ENCODE assay signal across 14 cellular contexts in the genomic region with DNA sequence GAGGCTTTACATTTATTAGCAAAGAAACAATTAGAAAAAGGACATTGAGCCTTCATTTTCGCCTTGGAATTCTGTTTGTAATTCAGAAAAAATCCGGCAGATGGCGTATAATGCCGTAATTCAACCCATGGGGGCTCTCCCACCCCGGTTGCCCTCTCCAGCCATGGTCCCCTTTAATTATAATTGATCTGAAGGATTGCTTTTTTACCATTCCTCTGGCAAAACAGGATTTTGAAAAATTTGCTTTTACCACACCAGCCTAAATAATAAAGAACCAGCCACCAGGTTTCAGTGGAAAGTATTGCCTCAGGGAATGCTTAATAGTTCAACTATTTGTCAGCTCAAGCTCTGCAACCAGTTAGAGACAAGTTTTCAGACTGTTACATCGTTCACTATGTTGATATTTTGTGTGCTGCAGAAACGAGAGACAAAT. TPM values are rescaled to one million over a fixed set of nuclear protein-coding genes. Genes with fewer than 3 reads are reported as not detected.
DNase-seq lines count a peak whose midpoint lies in the region; ATAC-seq and TF ChIP-seq lines count a peak whose summit lies in the region.
"Not testable (repeated sequence)": the region's sequence is repeated elsewhere in the genome, so short reads cannot be mapped to it uniquely, and the experiment has no call there.
"Had no signal": no experiment of that assay in that cellular context is flagged by ENCODE, and none has a peak within 500 bp of the region (broad histone marks: within the 10 kb centered on the region; RNA-seq: fewer than 3 reads in every experiment).

No MANE protein-coding gene starts in this region.

- not testable (repeated sequence) for H3K9me3 ChIP-seq in BLaER1; WERI-Rb-1 (ENCODE audit: severe bottlenecking); cardiac muscle cell (ENCODE audit: low read depth); thoracic aorta

- in situ Hi-C loops in GM13977 (cut with MboI; ENCODE audit: low pct_unique_long_range_greater_than_20kb, low sequenced_read_pairs, unreplicated experiment) = not testable (repeated sequence)

- not testable (repeated sequence) for H3K4me3 Mint-ChIP-seq in naive B cell

- not testable (repeated sequence) for H3K36me3 Mint-ChIP-seq in naive B cell

- peaks cover 5 to 10% (median 9%) of the 10 kb centered on the region in 3 donors for H3K4me1 Mint-ChIP-seq in naive B cell

- H3K27ac ChIP-seq in BLaER1, WERI-Rb-1, cardiac muscle cell, thoracic aorta: not testable (repeated sequence)

- DNase-seq in GM13977 (ENCODE audit: low spot score); WERI-Rb-1; thoracic aorta (ENCODE audit: low spot score): not testable (repeated sequence)
- DNase-seq in NCI-H345 (lab: John Stamatoyannopoulos, UW) = peak; percentile 21
- DNase-seq in cerebellar cortex (ENCODE audit: low spot score) = peak; percentile 44
- peak in 1 of 2 donors; percentile 20 for DNase-seq in cardiac muscle cell (ENCODE audit: low read depth in 1 of 2, low spot score in 1 of 2)
- peak; percentile 31 for DNase-seq in naive B cell

- not testable (repeated sequence) for H3K9ac ChIP-seq in BLaER1

- H3K27ac Mint-ChIP-seq in naive B cell = not testable (repeated sequence)

- not testable (repeated sequence) for H3K27me3 Mint-ChIP-seq in naive B cell

- peak overlapping the region; percentile 15; the same call in 1 of the 2 replicates for H3K4me2 ChIP-seq in BLaER1

- not testable (repeated sequence) for ATAC-seq in naive B cell (ENCODE audit: low read depth in 2 of 2); thoracic aorta (ENCODE audit: insufficient number of reproducible peaks, low FRiP score, low read depth)

- H3K9me3 Mint-ChIP-seq in naive B cell = not testable (repeated sequence)

- not testable (repeated sequence) for H4K20me1 ChIP-seq in BLaER1

- not testable (repeated sequence) for H3K27me3 ChIP-seq in BLaER1; WERI-Rb-1 (ENCODE audit: insufficient read depth, low read depth, severe bottlenecking); cardiac muscle cell; thoracic aorta (replicated peaks; ENCODE audit: insufficient read depth)

- H3K36me3 ChIP-seq in BLaER1, WERI-Rb-1, cardiac muscle cell, thoracic aorta: not testable (repeated sequence)

- H3K4me3 ChIP-seq in BLaER1; WERI-Rb-1 (ENCODE audit: low read depth, low read length); cardiac muscle cell; thoracic aorta: not testable (repeated sequence)

- peak; percentile 51 for TF ChIP-seq CTCF in GM13977 (IDR thresholded peaks at IDR 0.05; ENCODE audit: extremely low read depth, insufficient read depth, missing control alignments)
- peak; percentile 27; the same call in 1 of the 2 replicates for TF ChIP-seq CTCF in WERI-Rb-1 (IDR thresholded peaks at IDR 0.05; ENCODE audit: low read depth, low read length)
- TF ChIP-seq CTCF in cardiac muscle cell (IDR thresholded peaks at IDR 0.05; ENCODE audit: low read depth, low read length) = peak; percentile 52
- TF ChIP-seq CTCF in thoracic aorta (IDR thresholded peaks at IDR 0.05) = peak; percentile 73

- H3K4me1 ChIP-seq in BLaER1 (peaks cover 50% of the 10 kb centered on the region), cardiac muscle cell (ENCODE audit: low read depth) (peaks cover 22% of the 10 kb centered on the region)
- not testable (repeated sequence) for H3K4me1 ChIP-seq in thoracic aorta (ENCODE audit: control insufficient read depth in 1 of 2, low read depth in 2 of 2)

RNA-seq across cellular contexts. Expression of a gene that starts 38.2 kb away (rescaled TPM):
- not detected in 2 replicates for total RNA-seq in cardiac muscle cell
- not detected in 2 replicates for polyA plus RNA-seq in cardiac muscle cell
- not detected for polyA plus RNA-seq in naive B cell (ENCODE audit: low read depth in 6 of 6)
- not detected for total RNA-seq in thoracic aorta
- total RNA-seq: activated T-cell treated with anti-CD3 and anti-CD28 coated beads, Interleukin-2, amount 50 U/mL, for 72 hours; CD4-positive, alpha-beta memory T cell; frontal cortex; left ventricle myocardium superior; right cardiac atrium; temporal lobe had no signal
- polyA plus RNA-seq: CD4-positive, alpha-beta memory T cell; right cardiac atrium had no signal
